36 cellular contexts compared by ENCODE assay signal in genomic region chr1:158771950-158772866, GRCh38. TPM values are rescaled to one million over a fixed set of nuclear protein-coding genes. Genes with fewer than 3 reads are reported as not detected.
"Had no signal": no experiment of that assay in that cellular context is flagged by ENCODE, and none has a peak within 500 bp of the region (broad histone marks: within the 10 kb centered on the region; RNA-seq: fewer than 3 reads in every experiment).

OR6N1 (minus strand) TSS chr1:158772195; CDS start chr1:158766682, 5,513 bp downstream.

- DNase-seq: Kasumi-1, MG63, NCI-H1048, NCI-H1092 treated with DMSO at 0.1 percent for 48 hours, NCI-H1105 treated with DMSO at 0.1 percent for 48 hours, NCI-H1417, NCI-H1436, NCI-H146, NCI-H1694, NCI-H187, NCI-H1930, NCI-H2029 treated with DMSO at 0.1 percent for 48 hours, NCI-H2081 treated with DMSO at 0.1 percent for 48 hours, NCI-H2107, NCI-H2171, NCI-H226, NCI-H446 treated with DMSO at 0.1 percent for 48 hours, NCI-H510A, NCI-H524, NCI-H526, NCI-H69, NCI-H748 treated with DMSO at 0.1 percent for 48 hours, NCI-H82, PC-9, SHP77, SIG-M5, SK-N-SH, SW 1271, T-cell had no signal

- H3K27me3 ChIP-seq: SJSA1 had no signal

- H3K9ac ChIP-seq: SK-N-SH had no signal

- H2AFZ ChIP-seq: PC-9 had no signal

- H3K4me2 ChIP-seq: PC-9, SK-N-SH had no signal

- H3K4me1 ChIP-seq: SJSA1 had no signal

- H3K4me3 ChIP-seq: MG63, PC-9, SJSA1 had no signal

- H3K9me3 ChIP-seq: MG63, SJSA1, SK-N-SH had no signal

- ATAC-seq: Panc1, Right ventricle myocardium inferior, T-cell had no signal

- H3K36me3 ChIP-seq: MG63, SJSA1 had no signal

- H3K27ac ChIP-seq: PC-9, RWPE1, SJSA1 had no signal

RNA-seq across cellular contexts. Expression of gene OR6N1, which starts in this region (rescaled TPM):
- total RNA-seq: M059J, OCI-LY7, PC-9, Right ventricle myocardium inferior, RPMI7951, SJSA1, T-cell had no signal
- polyA plus RNA-seq: SK-N-SH had no signal
